Comparison of ENCODE assay signal across 8 cellular contexts in genomic region chr20:48921168-48921882, GRCh38.
DNase-seq lines count a peak whose midpoint lies in the region; ATAC-seq and TF ChIP-seq lines count a peak whose summit lies in the region.

ARFGEF2 (plus strand) TSS chr20:48921711; CDS start chr20:48921890, 179 bp downstream.

- TF ChIP-seq POLR2A in GM18951 (IDR thresholded peaks at IDR 0.05; ENCODE audit: extremely low read depth, insufficient read depth, insufficient read length) = peak; percentile 96

- DNase-seq in AG08395 (ENCODE audit: low spot score) = peak; percentile 97
- peak; percentile 65 to 93 for DNase-seq in NCI-H446 (lab: John Stamatoyannopoulos, UW)
- peak; percentile 83 for DNase-seq in activated CD4-positive, CD25-positive, alpha-beta regulatory T cell treated with anti-CD3 and anti-CD28 coated beads, Interleukin-2, amount 50 U/mL, for 16 hours (ENCODE audit: low read depth, low spot score)
- peak; percentile 86 for DNase-seq in central memory CD4-positive, alpha-beta T cell
- DNase-seq in iris pigment epithelial cell (ENCODE audit: low read depth) = peak; percentile 90
- DNase-seq in stimulated activated CD4-positive, alpha-beta T cell treated with anti-CD3 and anti-CD28 coated beads, Interleukin-12 subunit alpha, Interleukin-12 subunit beta, amount 100 ng/mL, for 24 hours (ENCODE audit: low read depth in 2 of 2) = peak; percentile 77 to 92

- in situ Hi-C loops in GM18951 (cut with MboI; ENCODE audit: low sequenced_read_pairs, unreplicated experiment) = no loop called here

- peak; percentile 71 for ATAC-seq in HG03196 (IDR thresholded peaks at IDR 0.05; ENCODE audit: unreplicated experiment)

Comparison
In these comparisons a context has a peak if more than half of its experiments do, and no peak if none do; other contexts are left out.
1. Peak in every context shown above with its lines: DNase-seq and ATAC-seq.